ENCODE assay signal across 8 cellular contexts in the genomic region with DNA sequence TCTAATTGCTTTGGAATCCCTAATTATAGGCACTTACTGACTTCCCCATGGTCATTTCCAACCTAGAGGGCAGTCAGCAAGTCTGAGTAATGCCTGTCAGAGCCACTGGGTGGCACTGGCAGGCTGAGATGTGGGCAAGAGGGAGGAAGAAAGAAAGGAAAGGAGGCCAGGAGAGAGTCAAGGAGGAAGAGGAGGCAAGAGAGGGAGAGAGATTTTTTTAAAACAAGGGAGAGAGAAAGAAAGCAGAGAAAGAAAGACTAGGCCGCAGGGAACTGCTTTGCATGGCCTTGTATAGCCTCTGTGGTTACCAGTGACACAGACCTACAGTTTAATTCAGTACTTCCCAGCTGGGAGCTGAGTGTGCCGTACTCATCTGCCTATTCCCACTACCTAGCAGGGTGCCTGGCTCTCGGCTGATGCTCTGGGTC.
DNase-seq lines count a peak whose midpoint lies in the region; ATAC-seq and TF ChIP-seq lines count a peak whose summit lies in the region.

No MANE protein-coding gene starts in this region.

- no peak overlapping the region for H3K27ac ChIP-seq in caudate nucleus (ENCODE audit: low read depth, low read length)

- no peak overlapping the region for H3K4me3 ChIP-seq in WI38 (ENCODE audit: low read depth, low read length)

- ATAC-seq in GM21515 (IDR thresholded peaks at IDR 0.05; ENCODE audit: unreplicated experiment), result peak; percentile 78

- TF ChIP-seq CTCF in WI38 (IDR thresholded peaks at IDR 0.05; ENCODE audit: low read depth, low read length), result peak; percentile 95

- DNase-seq in EH (ENCODE audit: low read depth) (peak; percentile 72), Kasumi-1 (lab: John Stamatoyannopoulos, UW) (peak; percentile 70 to 77), caudate nucleus (lab: John Stamatoyannopoulos, UW) (peak in 49 of 61 donors; percentile 2 to 59 (median 17)), kidney glomerular epithelial cell (lab: John Stamatoyannopoulos, UW) (peak; percentile 29), cerebellar nuclear complex (lab: John Stamatoyannopoulos, UW) (no peak)
- peak; percentile 58 for DNase-seq in stimulated activated CD4-positive, alpha-beta T cell treated with anti-CD3 and anti-CD28 coated beads, Interleukin-4, amount 100 ng/mL, for 24 hours

Comparison
In these comparisons a context has a peak if more than half of its experiments do, and no peak if none do; other contexts are left out.
1. DNase-seq: peak in EH (single experiment), Kasumi-1 (2 of 2), caudate nucleus (49 of 61), kidney glomerular epithelial cell (single experiment) and stimulated activated CD4-positive, alpha-beta T cell treated with anti-CD3 and anti-CD28 coated beads, Interleukin-4, amount 100 ng/mL, for 24 hours (single experiment); none in cerebellar nuclear complex (0 of 2).